Comparison of ENCODE assay signal across 8 cellular contexts in genomic region chr15:41695750-41696436, GRCh38. TPM values are rescaled to one million over a fixed set of nuclear protein-coding genes. Genes with fewer than 3 reads are reported as not detected.
DNase-seq lines count a peak whose midpoint lies in the region; ATAC-seq and TF ChIP-seq lines count a peak whose summit lies in the region.

No MANE protein-coding gene starts in this region.

- H3K4me2 ChIP-seq in DOHH2 (ENCODE audit: low read length), result peak overlapping the region; percentile 53

- H3K79me2 ChIP-seq in DOHH2 (ENCODE audit: control insufficient read depth, low read length), result peaks cover 95% of the 10 kb centered on the region

- DNase-seq in T-helper 9 cell, result peak; percentile 6
- DNase-seq in dorsolateral prefrontal cortex, result peak in 1 of 10 donors; percentile 32
- no peak for DNase-seq in natural killer cell
- DNase-seq in gastrocnemius medialis, result no peak

- in situ Hi-C loops in gastrocnemius medialis (cut with MboI; ENCODE audit: low sequenced_read_pairs in 4 of 4), result no loop called here

- H3K27me3 ChIP-seq in DOHH2 (ENCODE audit: control insufficient read depth, low read length) (no peaks in the 10 kb centered on the region), dorsolateral prefrontal cortex (no peaks in the 10 kb centered on the region), gastrocnemius medialis (no peaks in the 10 kb centered on the region)

- H3K4me3 Mint-ChIP-seq in natural killer cell, result peak overlapping the region; percentile 32

- H3K27ac ChIP-seq in DOHH2 (ENCODE audit: low read depth, low read length) (peak overlapping the region; percentile 31), dorsolateral prefrontal cortex (peak overlapping the region in 31 of 59 donors; percentile 0 to 74 (median 39)), gastrocnemius medialis (no peak overlapping the region)

- H3K9me2 ChIP-seq in DOHH2 (replicated peaks; ENCODE audit: control insufficient read depth, low read length), result no peaks in the 10 kb centered on the region

- H3F3A ChIP-seq in DOHH2 (ENCODE audit: control insufficient read depth, insufficient read depth), result peaks cover 9% of the 10 kb centered on the region; the same call in 1 of the 2 replicates

- H3K36me3 ChIP-seq in DOHH2 (ENCODE audit: control insufficient read depth, low read length) (peaks cover 29% of the 10 kb centered on the region), gastrocnemius medialis (peaks cover 0 to 7% of the 10 kb centered on the region in 2 donors)

- no peaks in the 10 kb centered on the region for H3K9me3 Mint-ChIP-seq in natural killer cell

- H3K9me3 ChIP-seq in DOHH2 (ENCODE audit: control insufficient read depth, insufficient read depth, low read length), result no peaks in the 10 kb centered on the region
- no peaks in the 10 kb centered on the region for H3K9me3 ChIP-seq in gastrocnemius medialis

- TF ChIP-seq CTCF in DOHH2 (IDR thresholded peaks at IDR 0.05; ENCODE audit: low read depth, low read length, poor library complexity, severe bottlenecking) (peak; percentile 81), dorsolateral prefrontal cortex (IDR thresholded peaks at IDR 0.05 in 54 of 56, conservative IDR thresholded peaks at IDR 0.05 in 2 of 56; ENCODE audit: low read depth in 1 of 56, partially characterized antibody in 56 of 56) (peak in 41 of 56 donors; percentile 2 to 55 (median 33)), natural killer cell (IDR thresholded peaks at IDR 0.05) (peak; percentile 56), gastrocnemius medialis (IDR thresholded peaks at IDR 0.05 in 4 of 5, conservative IDR thresholded peaks at IDR 0.05 in 1 of 5) (no peak)

- H3K27ac Mint-ChIP-seq in natural killer cell, result peak overlapping the region; percentile 64 to 80

- H3K27me3 Mint-ChIP-seq in natural killer cell (ENCODE audit: low read depth in 2 of 2), result no peaks in the 10 kb centered on the region

- H3K4me1 ChIP-seq in DOHH2 (ENCODE audit: control insufficient read depth, low read length), result peaks cover 63% of the 10 kb centered on the region
- H3K4me1 ChIP-seq in gastrocnemius medialis, result peaks cover 6 to 9% of the 10 kb centered on the region in 2 donors

- ATAC-seq in GM19452 (IDR thresholded peaks at IDR 0.05; ENCODE audit: unreplicated experiment) (peak; percentile 89), HG03558 (IDR thresholded peaks at IDR 0.05; ENCODE audit: extremely low read depth, unreplicated experiment) (peak; percentile 65), natural killer cell (peak; percentile 96 to 98 (median 98)), HG03025 (IDR thresholded peaks at IDR 0.05; ENCODE audit: low FRiP score, unreplicated experiment) (no peak), gastrocnemius medialis (no peak)

- H4K20me1 ChIP-seq in DOHH2 (ENCODE audit: control insufficient read depth, insufficient read depth, low read depth, low read length), result peaks cover 16% of the 10 kb centered on the region; the same call in 1 of the 2 replicates

- intact Hi-C loops in dorsolateral prefrontal cortex (cut with DNase I) (no loop called here), natural killer cell (cut with micrococcal nuclease) (loop anchor here (1.0 kb wide), 2 partner anchors 115 to 208 kb away; no protein-coding TSS in a partner anchor), gastrocnemius medialis (cut with DNase I; ENCODE audit: low total_unique reads) (no loop called here)

- peaks cover 21 to 41% of the 10 kb centered on the region in 2 donors for H3K4me1 Mint-ChIP-seq in natural killer cell

- TF ChIP-seq POLR2A in gastrocnemius medialis (IDR thresholded peaks at IDR 0.05), result no peak

- H3K4me3 ChIP-seq in DOHH2 (ENCODE audit: low read length) (peak overlapping the region; percentile 16), dorsolateral prefrontal cortex (peak overlapping the region in 4 of 59 donors; percentile 0 to 16 (median 3)), gastrocnemius medialis (no peak overlapping the region)

- H3K36me3 Mint-ChIP-seq in natural killer cell, result peaks cover 6% of the 10 kb centered on the region

RNA-seq across cellular contexts. Expression of gene MGA, which starts 35.7 kb away (rescaled TPM):
- total RNA-seq in dorsolateral prefrontal cortex, result 100 to 1,000 TPM in 10 of 120 experiments, 10 to 100 TPM in 110; 63.5 to 108 (median 82.2) TPM
- total RNA-seq in natural killer cell, result 10 to 100 TPM; 54.9 to 75.0 (median 71.3) TPM
- total RNA-seq in gastrocnemius medialis, result 10 to 100 TPM; 17.0 to 27.8 (median 23.6) TPM

Comparison
In these comparisons a context has a peak if more than half of its experiments do, and no peak if none do; other contexts are left out.
1. H3K27ac ChIP-seq: peak in DOHH2 (single experiment) and dorsolateral prefrontal cortex (31 of 59); none in gastrocnemius medialis (0 of 4).
2. CTCF ChIP-seq: peak in DOHH2 (single experiment), dorsolateral prefrontal cortex (41 of 56) and natural killer cell (single experiment); none in gastrocnemius medialis (0 of 5).
3. ATAC-seq: peak in GM19452 (single experiment), HG03558 (single experiment) and natural killer cell (3 of 3); none in HG03025 (single experiment) and gastrocnemius medialis (0 of 2).